8 cellular contexts compared by ENCODE assay signal in the genomic region with DNA sequence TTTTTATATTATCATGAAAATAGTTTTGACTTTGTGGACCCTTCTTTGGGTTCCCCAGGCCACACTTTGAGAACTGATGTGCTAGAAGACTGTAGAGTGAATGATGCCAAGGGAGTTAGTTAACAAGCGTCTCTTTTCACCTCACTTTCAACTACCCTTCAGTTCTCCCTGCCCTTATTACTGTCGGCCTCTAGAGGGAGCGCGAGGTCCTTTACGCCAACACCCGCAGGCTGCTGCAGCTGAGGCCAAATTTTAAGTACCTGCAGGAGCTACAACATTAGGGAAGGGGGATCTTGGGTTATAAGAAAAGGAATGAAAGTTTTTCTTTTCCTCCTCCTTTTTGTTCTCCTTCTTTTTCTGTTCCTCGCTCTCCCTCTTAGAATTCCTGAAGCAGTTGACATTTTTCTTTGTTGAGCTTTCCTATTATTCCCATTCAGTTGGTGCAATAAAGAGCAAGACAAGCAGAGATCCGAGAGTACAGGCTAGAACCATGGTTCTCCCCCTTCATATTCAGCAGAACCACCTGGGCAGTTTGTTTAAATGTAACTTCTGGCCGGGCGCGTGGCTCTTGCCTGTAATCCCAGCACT.
DNase-seq lines count a peak whose midpoint lies in the region; ATAC-seq, FAIRE-seq and TF ChIP-seq lines count a peak whose summit lies in the region.

No MANE protein-coding gene starts in this region.

- no peak overlapping the region for H2BK12ac ChIP-seq in H1 (ENCODE audit: low read depth, low read length)

- FAIRE-seq in H1 (lab: Jason Lieb, UNC), result peak; percentile 72

- H3K56ac ChIP-seq in H1 (replicated peaks; ENCODE audit: insufficient read length, low read depth, low read length) (no peak overlapping the region), mesendoderm (ENCODE audit: low read length) (no peak overlapping the region)

- TF ChIP-seq RAD21 in H1 (IDR thresholded peaks at IDR 0.05 in 1 of 2, conservative IDR thresholded peaks at IDR 0.05 in 1 of 2; ENCODE audit: low read depth in 2 of 2, low read length in 2 of 2), result peak; percentile 98 to 99

- H3K79me2 ChIP-seq in H1 (ENCODE audit: control insufficient read depth in 1 of 2, insufficient read depth in 2 of 2, low read length in 2 of 2), result no peaks in the 10 kb centered on the region
- H3K79me2 ChIP-seq in mesendoderm (ENCODE audit: control insufficient read depth, insufficient read depth, low read length), result no peaks in the 10 kb centered on the region

- TF ChIP-seq POLR2A in H1 (IDR thresholded peaks at IDR 0.05; ENCODE audit: control extremely low read depth in 1 of 2, low read depth in 2 of 2, low read length in 2 of 2), result no peak

- H4K5ac ChIP-seq in H1 (ENCODE audit: insufficient read length, low read depth, low read length), result no peak overlapping the region
- no peak overlapping the region for H4K5ac ChIP-seq in mesendoderm (ENCODE audit: low read length)

- H3K4me3 Mint-ChIP-seq in activated CD8-positive, alpha-beta T cell treated with anti-CD3 and anti-CD28 coated beads, Interleukin-2, amount 10 ng/mL, durations not matched to agents 7 days and 5 days, result no peak overlapping the region

- no peaks in the 10 kb centered on the region for H4K20me1 ChIP-seq in H1 (replicated peaks in 1 of 2; ENCODE audit: control insufficient read depth in 1 of 2, insufficient read depth in 2 of 2, low read length in 2 of 2)

- H2BK120ac ChIP-seq in H1 (replicated peaks; ENCODE audit: low read depth, low read length) (no peak overlapping the region), mesendoderm (ENCODE audit: low read depth, low read length) (no peak overlapping the region)

- H4K91ac ChIP-seq in H1 (replicated peaks; ENCODE audit: insufficient read length, low read length), result no peak overlapping the region

- no peak overlapping the region for H3K4ac ChIP-seq in H1 (replicated peaks; ENCODE audit: insufficient read length, low read depth, low read length)
- H3K4ac ChIP-seq in mesendoderm (ENCODE audit: low read depth, low read length), result no peak overlapping the region

- H2AK5ac ChIP-seq in H1 (ENCODE audit: low read depth, low read length) (no peak overlapping the region), mesendoderm (ENCODE audit: low read length) (no peak overlapping the region)

- H3K4me1 ChIP-seq in H1 (replicated peaks in 1 of 4; ENCODE audit: control insufficient read depth in 3 of 4, insufficient read depth in 4 of 4, low read length in 3 of 4), result no peaks in the 10 kb centered on the region
- H3K4me1 ChIP-seq in mesendoderm (ENCODE audit: control insufficient read depth, low read depth, low read length), result no peaks in the 10 kb centered on the region

- H2AFZ ChIP-seq in H1 (ENCODE audit: low read length), result no peak overlapping the region

- H3K23me2 ChIP-seq in H1 (ENCODE audit: low read depth, low read length), result no peaks in the 10 kb centered on the region; the same call in 1 of the 2 replicates

- H3K9me3 Mint-ChIP-seq in activated CD8-positive, alpha-beta T cell treated with anti-CD3 and anti-CD28 coated beads, Interleukin-2, amount 10 ng/mL, durations not matched to agents 7 days and 5 days (ENCODE audit: insufficient read depth), result no peaks in the 10 kb centered on the region

- H3K79me1 ChIP-seq in H1 (ENCODE audit: low read depth, low read length) (no peaks in the 10 kb centered on the region), mesendoderm (ENCODE audit: low read length) (no peaks in the 10 kb centered on the region)

- H3K27ac Mint-ChIP-seq in activated CD8-positive, alpha-beta T cell treated with anti-CD3 and anti-CD28 coated beads, Interleukin-2, amount 10 ng/mL, durations not matched to agents 7 days and 5 days, result no peak overlapping the region

- no peak overlapping the region for H3K23ac ChIP-seq in H1 (ENCODE audit: insufficient read length)
- no peak overlapping the region for H3K23ac ChIP-seq in mesendoderm (ENCODE audit: low read length)

- no peaks in the 10 kb centered on the region for H3K36me3 Mint-ChIP-seq in activated CD8-positive, alpha-beta T cell treated with anti-CD3 and anti-CD28 coated beads, Interleukin-2, amount 10 ng/mL, durations not matched to agents 7 days and 5 days (ENCODE audit: low read depth)

- H3K27ac ChIP-seq in H1 (ENCODE audit: low read depth, low read length) (no peak overlapping the region), mesendoderm (ENCODE audit: low read depth, low read length) (no peak overlapping the region)

- no peak for TF ChIP-seq EP300 in H1 (IDR thresholded peaks at IDR 0.05; ENCODE audit: borderline replicate concordance in 1 of 2, low read depth in 2 of 2, low read length in 2 of 2)

- TF ChIP-seq CTCF in H1 (IDR thresholded peaks at IDR 0.05; ENCODE audit: control extremely low read depth in 1 of 3, insufficient read depth in 1 of 3, low read depth in 1 of 3, low read length in 3 of 3), result peak; percentile 84 to 94 (median 93)

- H4K8ac ChIP-seq in H1 (ENCODE audit: extremely low read depth, insufficient read depth, low read length) (no peak overlapping the region), mesendoderm (ENCODE audit: low read depth, low read length) (no peak overlapping the region)

- H3K18ac ChIP-seq in H1 (ENCODE audit: extremely low read depth, low read length) (no peak overlapping the region), mesendoderm (ENCODE audit: low read length) (no peak overlapping the region)

- H3K9ac ChIP-seq in H1 (replicated peaks in 1 of 4; ENCODE audit: extremely low read depth in 1 of 4, low read depth in 3 of 4, low read length in 3 of 4) (no peak overlapping the region), mesendoderm (ENCODE audit: low read length) (no peak overlapping the region)

- H3K9me3 ChIP-seq in H1 (ENCODE audit: insufficient read depth in 2 of 2, low read depth in 1 of 2, low read length in 1 of 2), result peaks cover 0 to 4% of the 10 kb centered on the region in 2 experiments; a peak in 1 of 4 replicates

- no peak overlapping the region for H3K4me2 ChIP-seq in H1 (ENCODE audit: insufficient read depth in 1 of 2, low read depth in 2 of 2, low read length in 2 of 2)
- no peak overlapping the region for H3K4me2 ChIP-seq in mesendoderm (ENCODE audit: low read length)

- DNase-seq in CD1c-positive myeloid dendritic cell (ENCODE audit: extremely low spot score) (peak; percentile 80), NCI-H82 (lab: John Stamatoyannopoulos, UW) (peak; percentile 77), H1 (ENCODE audit: low read depth in 1 of 2, low spot score in 2 of 2) (peak; percentile 65 to 76), mesendoderm (peak; percentile 75)
- peak; percentile 80 for DNase-seq in activated CD8-positive, alpha-beta T cell treated with anti-CD3 and anti-CD28 coated beads, Interleukin-2, amount 10 ng/mL, durations not matched to agents 7 days and 5 days
- peak; percentile 40 to 46 for DNase-seq in stimulated activated CD8-positive, alpha-beta memory T cell treated with anti-CD3 and anti-CD28 coated beads, Interleukin-2, amount 100 ng/mL, for 48 hours (ENCODE audit: low read depth in 2 of 2)

- H3K27me3 Mint-ChIP-seq in activated CD8-positive, alpha-beta T cell treated with anti-CD3 and anti-CD28 coated beads, Interleukin-2, amount 10 ng/mL, durations not matched to agents 7 days and 5 days (ENCODE audit: low read depth), result peaks cover 4% of the 10 kb centered on the region

- no peak overlapping the region for H2BK20ac ChIP-seq in H1 (ENCODE audit: low read length)

- H3K27me3 ChIP-seq in H1 (replicated peaks in 1 of 4; ENCODE audit: control insufficient read depth in 3 of 4, extremely low read depth in 1 of 4, insufficient read depth in 3 of 4, low read length in 3 of 4) (no peaks in the 10 kb centered on the region), mesendoderm (ENCODE audit: insufficient read depth, low read length, poor library complexity) (no peaks in the 10 kb centered on the region)

- H2BK15ac ChIP-seq in H1 (ENCODE audit: low read length) (no peak overlapping the region), mesendoderm (replicated peaks; ENCODE audit: low read depth) (no peak overlapping the region)

- H3K36me3 ChIP-seq in H1 (ENCODE audit: control insufficient read depth in 2 of 4, insufficient read depth in 4 of 4, low read length in 3 of 4) (no peaks in the 10 kb centered on the region), mesendoderm (ENCODE audit: control insufficient read depth, insufficient read depth, low read length) (no peaks in the 10 kb centered on the region)

- H3K4me3 ChIP-seq in H1 (ENCODE audit: extremely low read depth in 1 of 4, insufficient read depth in 2 of 4, low read depth in 3 of 4, low read length in 4 of 4) (no peak overlapping the region), mesendoderm (ENCODE audit: low read length) (no peak overlapping the region)

- ATAC-seq in GM19043 (IDR thresholded peaks at IDR 0.05; ENCODE audit: low read depth, unreplicated experiment) (peak; percentile 82), HG03354 (IDR thresholded peaks at IDR 0.05; ENCODE audit: poor library complexity, severe bottlenecking, unreplicated experiment) (peak; percentile 89)
- ATAC-seq in activated CD8-positive, alpha-beta T cell treated with anti-CD3 and anti-CD28 coated beads, Interleukin-2, amount 10 ng/mL, durations not matched to agents 7 days and 5 days, result peak; percentile 90

- H3K4me1 Mint-ChIP-seq in activated CD8-positive, alpha-beta T cell treated with anti-CD3 and anti-CD28 coated beads, Interleukin-2, amount 10 ng/mL, durations not matched to agents 7 days and 5 days (ENCODE audit: low read depth), result no peaks in the 10 kb centered on the region

- CTCF ChIA-PET in activated CD8-positive, alpha-beta T cell treated with anti-CD3 and anti-CD28 coated beads, Interleukin-2, amount 10 ng/mL, durations not matched to agents 7 days and 5 days (lab: Charles Lee), result interaction anchor here (0.6 to 7.1 kb wide), 40 partner anchors 9 to 802 kb away, joined by 3 to 85 read pairs (median 4); a partner anchor contains a TSS
- CTCF ChIA-PET in H1 (lab: Charles Lee; ENCODE audit: partially characterized antibody), result interaction anchor here (0.6 to 7.8 kb wide), 58 partner anchors 10 to 773 kb away, joined by 3 to 48 read pairs (median 4); no protein-coding TSS in a partner anchor

- POLR2A ChIA-PET in activated CD8-positive, alpha-beta T cell treated with anti-CD3 and anti-CD28 coated beads, Interleukin-2, amount 10 ng/mL, durations not matched to agents 7 days and 5 days (lab: Charles Lee), result interaction anchor here (0.5 kb wide), 1 partner anchor 166 kb away, joined by 3 read pairs; no protein-coding TSS in a partner anchor
- POLR2A ChIA-PET in H1 (lab: Charles Lee; ENCODE audit: partially characterized antibody), result interaction anchor here (0.9 to 4.0 kb wide), 3 partner anchors 71 to 269 kb away, joined by 3 to 12 read pairs (median 3); a partner anchor contains a TSS

- no peak overlapping the region for H2BK5ac ChIP-seq in H1 (ENCODE audit: low read depth, low read length)
- no peak overlapping the region for H2BK5ac ChIP-seq in mesendoderm (ENCODE audit: low read length)

- 36% methylated on average over 11 of the region's 11 CpGs; no CpG with 5 or more reads in 1 of the 2 experiments for WGBS in H1 (ENCODE audit: extremely low coverage in 1 of 2, insufficient coverage in 1 of 2, insufficient read length in 1 of 2, insufficient replicate concordance in 2 of 2, low coverage in 1 of 2, low lambda C conversion rate in 2 of 2, missing lambda C conversion rate in 1 of 2), 2 experiments
- WGBS in mesendoderm (ENCODE audit: extremely low coverage, insufficient coverage, low lambda C conversion rate), result no CpG with 5 or more reads among the region's 11 CpGs

- no peak overlapping the region for H3K14ac ChIP-seq in H1 (ENCODE audit: insufficient read length)
